In genomic region chr11:114315749-114316368, GRCh38 we compare ENCODE assay signal across 1 cellular context.
TF ChIP-seq lines count a peak whose summit lies in the region.

No MANE protein-coding gene starts in this region.

TF ChIP-seq in HepG2, 621 proteins besides CTCF, POLR2A, EP300 and RAD21 (continued from another document and continues in another):
- TF ChIP-seq ZNF503 (CRISPR knock-in tag; IDR thresholded peaks at IDR 0.05) (peak; percentile 96), KDM6A (CRISPR knock-in tag; IDR thresholded peaks at IDR 0.05; ENCODE audit: low read depth) (no peak), TBP (CRISPR knock-in tag; IDR thresholded peaks at IDR 0.05) (no peak), MLX (CRISPR knock-in tag; IDR thresholded peaks at IDR 0.05) (peak; percentile 29; the same call in 1 of the 2 replicates), ZNF761 (CRISPR knock-in tag; conservative IDR thresholded peaks at IDR 0.05) (no peak), TCF7L2 (IDR thresholded peaks at IDR 0.05; ENCODE audit: low read depth, low read length) (peak; percentile 82), SPEN (CRISPR knock-in tag; IDR thresholded peaks at IDR 0.05; ENCODE audit: low read depth) (0 out of 2 replicates have a peak, but pooled peaks have one; percentile 26), MEF2D (CRISPR knock-in tag; IDR thresholded peaks at IDR 0.05) (peak; percentile 73; the same call in 1 of the 2 replicates), ZNF510 (CRISPR knock-in tag; IDR thresholded peaks at IDR 0.05; ENCODE audit: low read depth) (no peak), U2AF1 (optimal IDR thresholded peaks at IDR 0.05; ENCODE audit: low read depth, low read length) (no peak), CSRNP1 (CRISPR knock-in tag; IDR thresholded peaks at IDR 0.05) (no peak), RXRB (CRISPR knock-in tag; IDR thresholded peaks at IDR 0.05; ENCODE audit: borderline replicate concordance) (peak; percentile 95), CCDC6 (CRISPR knock-in tag; IDR thresholded peaks at IDR 0.05) (no peak; the same call in 1 of the 2 replicates), PHF21A (CRISPR knock-in tag; IDR thresholded peaks at IDR 0.05) (no peak), MYC (CRISPR knock-in tag; IDR thresholded peaks at IDR 0.05; ENCODE audit: borderline replicate concordance) (no peak), ZGPAT (CRISPR knock-in tag; IDR thresholded peaks at IDR 0.05) (peak; percentile 88), ZNF614 (CRISPR knock-in tag; IDR thresholded peaks at IDR 0.05; ENCODE audit: borderline replicate concordance) (no peak; the same call in 1 of the 2 replicates), ISL2 (CRISPR knock-in tag; IDR thresholded peaks at IDR 0.05) (peak; percentile 77; the same call in 1 of the 2 replicates), NR2F6 (IDR thresholded peaks at IDR 0.05) (peak; percentile 100), NR2F6 (CRISPR knock-in tag; IDR thresholded peaks at IDR 0.05) (peak; percentile 99), SMYD3 (CRISPR knock-in tag; IDR thresholded peaks at IDR 0.05) (no peak), BCL6 (CRISPR knock-in tag; IDR thresholded peaks at IDR 0.05) (peak; percentile 99), ZNF362 (CRISPR knock-in tag; IDR thresholded peaks at IDR 0.05; ENCODE audit: borderline replicate concordance) (peak; percentile 77), ZNF318 (CRISPR knock-in tag; IDR thresholded peaks at IDR 0.05) (no peak), TCF7 (IDR thresholded peaks at IDR 0.05; ENCODE audit: low read depth) (peak; percentile 98), ZNF709 (CRISPR knock-in tag; IDR thresholded peaks at IDR 0.05) (no peak; the same call in 1 of the 2 replicates), SOX5 (CRISPR knock-in tag; IDR thresholded peaks at IDR 0.05; ENCODE audit: borderline replicate concordance) (peak; percentile 71; the same call in 1 of the 2 replicates), STAT6 (CRISPR knock-in tag; IDR thresholded peaks at IDR 0.05; ENCODE audit: borderline replicate concordance) (no peak), ZNF747 (CRISPR knock-in tag; IDR thresholded peaks at IDR 0.05; ENCODE audit: borderline replicate concordance) (no peak), ETV5 (CRISPR knock-in tag; IDR thresholded peaks at IDR 0.05; ENCODE audit: borderline replicate concordance) (peak; percentile 95), PAX8 (CRISPR knock-in tag; IDR thresholded peaks at IDR 0.05; ENCODE audit: borderline replicate concordance) (no peak), TFAP4 (IDR thresholded peaks at IDR 0.05; ENCODE audit: borderline replicate concordance, low read depth) (peak; percentile 17; the same call in 1 of the 2 replicates), ZNF557 (CRISPR knock-in tag; IDR thresholded peaks at IDR 0.05) (no peak), MIER3 (CRISPR knock-in tag; IDR thresholded peaks at IDR 0.05; ENCODE audit: borderline replicate concordance) (peak; percentile 63; the same call in 1 of the 2 replicates), ZNF329 (CRISPR knock-in tag; IDR thresholded peaks at IDR 0.05; ENCODE audit: low read depth) (no peak), ZNF276 (CRISPR knock-in tag; IDR thresholded peaks at IDR 0.05; ENCODE audit: low read depth) (0 out of 2 replicates have a peak, but pooled peaks have one; percentile 73)
